Comparison of ENCODE assay signal across 3 cellular contexts in genomic region chr2:44304258-44304657, GRCh38.
TF ChIP-seq lines count a peak whose summit lies in the region.

No MANE protein-coding gene starts in this region.

TF ChIP-seq in A549, 52 proteins besides CTCF, POLR2A, EP300 and RAD21:
- TF ChIP-seq EHF (CRISPR knock-in tag; IDR thresholded peaks at IDR 0.05) (no peak), FOXS1 (CRISPR knock-in tag; IDR thresholded peaks at IDR 0.05) (no peak), ZNF302 (CRISPR knock-in tag; IDR thresholded peaks at IDR 0.05) (no peak), KDM5A (IDR thresholded peaks at IDR 0.05) (no peak), CBX8 (IDR thresholded peaks at IDR 0.05) (no peak)
TF ChIP-seq in A549: peak in this region for 0.

TF ChIP-seq in IMR-90, 13 proteins besides CTCF, POLR2A, EP300 and RAD21:
- TF ChIP-seq FOS (IDR thresholded peaks at IDR 0.05; ENCODE audit: low read depth, low read length) (no peak), ELK1 (IDR thresholded peaks at IDR 0.05; ENCODE audit: borderline replicate concordance, low read depth, low read length) (no peak), RFX5 (IDR thresholded peaks at IDR 0.05; ENCODE audit: low read depth, low read length) (no peak), NFE2L2 (IDR thresholded peaks at IDR 0.05; ENCODE audit: low read depth, low read length) (no peak), MXI1 (IDR thresholded peaks at IDR 0.05; ENCODE audit: borderline replicate concordance, low read depth, low read length) (no peak), SMC3 (IDR thresholded peaks at IDR 0.05; ENCODE audit: low read depth, low read length) (no peak), CHD1 (IDR thresholded peaks at IDR 0.05; ENCODE audit: low read depth, low read length) (no peak), MAZ (IDR thresholded peaks at IDR 0.05; ENCODE audit: borderline replicate concordance, low read depth, low read length) (no peak), USF2 (IDR thresholded peaks at IDR 0.05; ENCODE audit: low read depth, low read length) (no peak)

TF ChIP-seq in HepG2, 621 proteins besides CTCF, POLR2A, EP300 and RAD21:
- TF ChIP-seq ZNF660 (CRISPR knock-in tag; IDR thresholded peaks at IDR 0.05; ENCODE audit: borderline replicate concordance, low read depth) (no peak), SRF (IDR thresholded peaks at IDR 0.05; ENCODE audit: low read depth, low read length) (peak; percentile 59; the same call in 1 of the 2 replicates)
